In the genomic region with DNA sequence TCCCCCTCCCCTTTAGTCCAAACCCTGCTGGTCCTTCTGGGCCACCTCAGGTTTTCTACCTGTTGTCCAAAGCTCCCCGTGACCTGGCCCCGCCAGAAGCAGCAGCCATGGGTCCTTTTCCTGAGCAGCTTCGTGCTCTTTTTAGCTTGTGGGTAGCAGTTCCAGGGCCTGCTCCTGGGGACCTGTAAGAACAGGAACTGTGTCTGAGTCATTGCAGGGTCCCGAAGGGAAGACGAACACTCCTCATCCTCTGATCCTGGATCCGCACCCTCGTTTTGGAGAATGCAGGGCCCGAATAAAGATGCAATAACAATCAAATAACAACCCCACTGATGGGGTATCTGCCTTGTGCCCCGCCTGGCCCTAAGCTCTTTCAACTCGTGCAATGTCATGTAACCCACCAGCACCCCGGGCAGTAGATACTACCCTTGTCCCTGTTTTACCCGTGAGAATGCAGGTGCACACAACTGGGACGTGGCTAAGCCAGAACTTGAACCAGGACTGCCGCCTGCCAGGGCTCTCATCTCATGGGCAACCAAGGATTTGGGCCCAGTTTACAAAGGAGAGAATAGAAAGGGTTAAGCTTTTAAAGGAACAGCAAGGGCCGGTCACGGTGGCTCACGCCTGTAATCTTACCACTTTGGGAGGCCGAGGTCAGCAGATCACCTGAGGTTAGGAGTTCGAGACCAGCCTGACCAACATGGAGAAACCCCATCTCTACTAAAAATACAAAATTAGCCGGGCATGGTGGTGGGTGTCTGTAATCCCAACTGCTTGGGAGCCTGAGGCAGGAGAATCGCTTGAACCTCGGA, we compare ENCODE assay signal across 13 cellular contexts. TPM values are rescaled to one million over a fixed set of nuclear protein-coding genes. Genes with fewer than 3 reads are reported as not detected.
DNase-seq lines count a peak whose midpoint lies in the region; FAIRE-seq lines count a peak whose summit lies in the region.
"Had no signal": no experiment of that assay in that cellular context is flagged by ENCODE, and none has a peak within 500 bp of the region (broad histone marks: within the 10 kb centered on the region; RNA-seq: fewer than 3 reads in every experiment).

No MANE protein-coding gene starts in this region.

- no peaks in the 10 kb centered on the region for H3K9me3 ChIP-seq in BLaER1 treated with 17β-estradiol and CSF1 and Interleukin-3, amounts not matched to agents 10 nM and 100 nM (replicated peaks in 1 of 11)
- H3K9me3 ChIP-seq in mesenchymal stem cell (ENCODE audit: control insufficient read depth, low read length): no peaks in the 10 kb centered on the region
- H3K9me3 ChIP-seq: MG63, vagina had no signal

- peak overlapping the region; percentile 35 for H2BK15ac ChIP-seq in mesenchymal stem cell (ENCODE audit: low read depth, poor library complexity, severe bottlenecking)

- H4K91ac ChIP-seq in mesenchymal stem cell (ENCODE audit: low read length): peak overlapping the region; percentile 81

- H4K8ac ChIP-seq in mesenchymal stem cell (ENCODE audit: low read length): peak overlapping the region; percentile 63

- H3K36me3 Mint-ChIP-seq in activated T-helper 1 cell treated with anti-CD3 and anti-CD28 coated beads, Interleukin-12 subunit alpha, Interleukin-12 subunit beta, Interleukin-2, Interleukin-4 antibody, amounts not matched to agents 30 ng/mL and 10 ng/mL and 1 ng/mL, durations not matched to agents 14 hours and 24 hours and 36 hours (ENCODE audit: low read depth): peaks cover 2% of the 10 kb centered on the region
- H3K36me3 Mint-ChIP-seq: mesothelial cell of epicardium had no signal

- peak overlapping the region in 9 of 11 experiments; percentile 33 to 76 (median 66); a peak in 18 of 22 replicates for H3K27ac ChIP-seq in BLaER1 treated with 17β-estradiol and CSF1 and Interleukin-3, amounts not matched to agents 10 nM and 100 nM
- peak overlapping the region; percentile 45 for H3K27ac ChIP-seq in mesenchymal stem cell (ENCODE audit: low read length, poor library complexity, severe bottlenecking)
- H3K27ac ChIP-seq: epithelial cell of prostate, vagina had no signal

- H3K9ac ChIP-seq in BLaER1 treated with 17β-estradiol and CSF1 and Interleukin-3, amounts not matched to agents 10 nM and 100 nM: peak overlapping the region; percentile 12 to 70 (median 56); a peak in 19 of 22 replicates
- peak overlapping the region; percentile 32 for H3K9ac ChIP-seq in mesenchymal stem cell (ENCODE audit: low read length)

- H3K4me2 ChIP-seq in BLaER1 treated with 17β-estradiol and CSF1 and Interleukin-3, amounts not matched to agents 10 nM and 100 nM: peak overlapping the region; percentile 80 to 98 (median 94)
- no peak overlapping the region for H3K4me2 ChIP-seq in mesenchymal stem cell (ENCODE audit: low read length, poor library complexity, severe bottlenecking)

- peaks cover 13% of the 10 kb centered on the region for H3K27me3 Mint-ChIP-seq in activated T-helper 1 cell treated with anti-CD3 and anti-CD28 coated beads, Interleukin-12 subunit alpha, Interleukin-12 subunit beta, Interleukin-2, Interleukin-4 antibody, amounts not matched to agents 30 ng/mL and 10 ng/mL and 1 ng/mL, durations not matched to agents 14 hours and 24 hours and 36 hours (ENCODE audit: insufficient read depth)

- peaks cover 47% of the 10 kb centered on the region for H3K4me1 Mint-ChIP-seq in activated T-helper 1 cell treated with anti-CD3 and anti-CD28 coated beads, Interleukin-12 subunit alpha, Interleukin-12 subunit beta, Interleukin-2, Interleukin-4 antibody, amounts not matched to agents 30 ng/mL and 10 ng/mL and 1 ng/mL, durations not matched to agents 14 hours and 24 hours and 36 hours (ENCODE audit: low read depth)

- H3K23ac ChIP-seq in mesenchymal stem cell (ENCODE audit: low read length in 2 of 2): no peak overlapping the region

- no peak overlapping the region for H3K4me3 Mint-ChIP-seq in activated T-helper 1 cell treated with anti-CD3 and anti-CD28 coated beads, Interleukin-12 subunit alpha, Interleukin-12 subunit beta, Interleukin-2, Interleukin-4 antibody, amounts not matched to agents 30 ng/mL and 10 ng/mL and 1 ng/mL, durations not matched to agents 14 hours and 24 hours and 36 hours
- H3K4me3 Mint-ChIP-seq: mesothelial cell of epicardium had no signal

- peak overlapping the region; percentile 97 for H2AK5ac ChIP-seq in mesenchymal stem cell (ENCODE audit: low read length, severe bottlenecking)

- intact Hi-C loops in activated T-helper 1 cell treated with anti-CD3 and anti-CD28 coated beads, Interleukin-12 subunit alpha, Interleukin-12 subunit beta, Interleukin-2, Interleukin-4 antibody, amounts not matched to agents 30 ng/mL and 10 ng/mL and 1 ng/mL, durations not matched to agents 14 hours and 24 hours and 36 hours (cut with micrococcal nuclease): loop anchor here (1.0 kb wide), 1 partner anchor 37 kb away; no protein-coding TSS in a partner anchor

- peak; percentile 41 for FAIRE-seq in GM18507 (lab: Jason Lieb, UNC)

- peak overlapping the region; percentile 62 to 87 for H3K4ac ChIP-seq in mesenchymal stem cell (ENCODE audit: low read depth in 1 of 2, low read length in 2 of 2)

- DNase-seq in GM18507 (ENCODE audit: extremely low spot score, insufficient read length, low read depth) (no peak), mesenchymal stem cell (peak; percentile 58), NCI-H146 treated with DMSO at 0.1 percent for 48 hours (lab: John Stamatoyannopoulos, UW; ENCODE audit: unreplicated experiment) (no peak), HCEC 1CT (no peak), foreskin melanocyte (no peak)
- no peak for DNase-seq in activated T-helper 1 cell treated with anti-CD3 and anti-CD28 coated beads, Interleukin-12 subunit alpha, Interleukin-12 subunit beta, Interleukin-2, Interleukin-4 antibody, amounts not matched to agents 30 ng/mL and 10 ng/mL and 1 ng/mL, durations not matched to agents 14 hours and 24 hours and 36 hours (ENCODE audit: low spot score)
- DNase-seq in stimulated activated CD8-positive, alpha-beta memory T cell treated with anti-CD3 and anti-CD28 coated beads, Interleukin-4, amount 100 ng/mL, for 48 hours: no peak
- DNase-seq: MG63, NCI-H524 treated with DMSO at 0.1 percent for 48 hours had no signal

- peak overlapping the region in 1 of 2 experiments; percentile 91 for H3K14ac ChIP-seq in mesenchymal stem cell (ENCODE audit: low read length in 2 of 2)

- peak overlapping the region; percentile 93 to 97 for H3K18ac ChIP-seq in mesenchymal stem cell (ENCODE audit: low read depth in 1 of 2, low read length in 2 of 2)

- H3K9me3 Mint-ChIP-seq in activated T-helper 1 cell treated with anti-CD3 and anti-CD28 coated beads, Interleukin-12 subunit alpha, Interleukin-12 subunit beta, Interleukin-2, Interleukin-4 antibody, amounts not matched to agents 30 ng/mL and 10 ng/mL and 1 ng/mL, durations not matched to agents 14 hours and 24 hours and 36 hours: no peaks in the 10 kb centered on the region
- H3K9me3 Mint-ChIP-seq: mesothelial cell of epicardium had no signal

- H3K4me1 ChIP-seq in BLaER1 treated with 17β-estradiol and CSF1 and Interleukin-3, amounts not matched to agents 10 nM and 100 nM: peaks cover 97 to 100% (median 100%) of the 10 kb centered on the region in 10 experiments
- peaks cover 81% of the 10 kb centered on the region for H3K4me1 ChIP-seq in mesenchymal stem cell (ENCODE audit: control insufficient read depth, insufficient read depth, low read depth, low read length)

- peak overlapping the region; percentile 4 to 58 (median 46); a peak in 17 of 20 replicates for H3K4me3 ChIP-seq in BLaER1 treated with 17β-estradiol and CSF1 and Interleukin-3, amounts not matched to agents 10 nM and 100 nM
- H3K4me3 ChIP-seq in mesenchymal stem cell (ENCODE audit: insufficient read depth in 1 of 2, low read depth in 1 of 2, low read length in 2 of 2): no peak overlapping the region
- H3K4me3 ChIP-seq: MG63, vagina had no signal

- peaks cover 0 to 4% (median 0%) of the 10 kb centered on the region in 11 experiments; a peak in 1 of 22 replicates for H3K27me3 ChIP-seq in BLaER1 treated with 17β-estradiol and CSF1 and Interleukin-3, amounts not matched to agents 10 nM and 100 nM
- no peaks in the 10 kb centered on the region for H3K27me3 ChIP-seq in mesenchymal stem cell (ENCODE audit: control insufficient read depth in 1 of 2, insufficient read depth in 1 of 2, low read length in 2 of 2)
- H3K27me3 ChIP-seq: MG63, vagina had no signal

- peak overlapping the region; percentile 75 to 98 for H2BK12ac ChIP-seq in mesenchymal stem cell (ENCODE audit: low read length in 2 of 2)

- peak overlapping the region; percentile 22 for H2BK120ac ChIP-seq in mesenchymal stem cell (ENCODE audit: low read depth, low read length)

- peak overlapping the region; percentile 44 for H3K27ac Mint-ChIP-seq in activated T-helper 1 cell treated with anti-CD3 and anti-CD28 coated beads, Interleukin-12 subunit alpha, Interleukin-12 subunit beta, Interleukin-2, Interleukin-4 antibody, amounts not matched to agents 30 ng/mL and 10 ng/mL and 1 ng/mL, durations not matched to agents 14 hours and 24 hours and 36 hours
- H3K27ac Mint-ChIP-seq: mesothelial cell of epicardium had no signal

- no peak overlapping the region for H2AFZ ChIP-seq in mesenchymal stem cell (ENCODE audit: low read depth, low read length)

- no peaks in the 10 kb centered on the region for H3K79me1 ChIP-seq in mesenchymal stem cell (replicated peaks; ENCODE audit: low read length, poor library complexity, severe bottlenecking)

- WGBS in mesenchymal stem cell: 62% methylated on average over 22 of the region's 22 CpGs

- H4K20me1 ChIP-seq in BLaER1 treated with 17β-estradiol and CSF1 and Interleukin-3, amounts not matched to agents 10 nM and 100 nM: peaks cover 58 to 100% (median 99%) of the 10 kb centered on the region in 11 experiments

- H3K36me3 ChIP-seq in BLaER1 treated with 17β-estradiol and CSF1 and Interleukin-3, amounts not matched to agents 10 nM and 100 nM: peaks cover 0 to 10% (median 6%) of the 10 kb centered on the region in 11 experiments; a peak in 7 of 22 replicates
- H3K36me3 ChIP-seq in mesenchymal stem cell (ENCODE audit: control insufficient read depth in 1 of 2, insufficient read depth in 2 of 2, low read depth in 1 of 2, low read length in 2 of 2): peaks cover 60 to 63% of the 10 kb centered on the region in 2 experiments
- H3K36me3 ChIP-seq: vagina had no signal

- peak overlapping the region; percentile 57 for H2BK5ac ChIP-seq in mesenchymal stem cell (ENCODE audit: low read depth, low read length, poor library complexity, severe bottlenecking)

RNA-seq across cellular contexts. Expression of gene NEK6, which starts 33.2 kb away (rescaled TPM):
- 17.4 and 21.0 TPM in 2 replicates for total RNA-seq in activated T-helper 1 cell treated with anti-CD3 and anti-CD28 coated beads, Interleukin-12 subunit alpha, Interleukin-12 subunit beta, Interleukin-2, Interleukin-4 antibody, amounts not matched to agents 30 ng/mL and 10 ng/mL and 1 ng/mL, durations not matched to agents 14 hours and 24 hours and 36 hours
- 99.8 TPM for polyA plus RNA-seq in mesenchymal stem cell (2013, experiment 1 of 2)
- 97.5 TPM for polyA plus RNA-seq in mesenchymal stem cell (2013, experiment 2 of 2)

Comparison
In these comparisons a context has a peak if more than half of its experiments do, and no peak if none do; other contexts are left out.
1. H3K4me3 ChIP-seq: peak in BLaER1 treated with 17β-estradiol and CSF1 and Interleukin-3, amounts not matched to agents 10 nM and 100 nM (10 of 10); none in mesenchymal stem cell (0 of 2).